ENCODE assay signal across 22 cellular contexts in genomic region chr5:78003442-78003841, GRCh38.
DNase-seq lines count a peak whose midpoint lies in the region; ATAC-seq and TF ChIP-seq lines count a peak whose summit lies in the region.
"Had no signal": no experiment of that assay in that cellular context is flagged by ENCODE, and none has a peak within 500 bp of the region (broad histone marks: within the 10 kb centered on the region; RNA-seq: fewer than 3 reads in every experiment).

No MANE protein-coding gene starts in this region.

- peak overlapping the region; percentile 28; the same call in 1 of the 2 replicates for H3K4me2 ChIP-seq in OCI-LY1 (ENCODE audit: low read length)
- H3K4me2 ChIP-seq: hepatocyte had no signal

- H3K79me2 ChIP-seq in OCI-LY1 (ENCODE audit: insufficient read depth, low read length), result no peaks in the 10 kb centered on the region
- H3K79me2 ChIP-seq: hepatocyte had no signal

- peak in 1 of 2 experiments; percentile 3 for DNase-seq in HL-60 (ENCODE audit: low read depth in 1 of 2, low spot score in 1 of 2)
- DNase-seq in fibroblast of villous mesenchyme (ENCODE audit: low read depth), result peak; percentile 39
- DNase-seq in inferior parietal cortex (ENCODE audit: extremely low spot score), result no peak
- DNase-seq in COLO829 (ENCODE audit: low spot score), result no peak
- DNase-seq: activated CD4-positive, alpha-beta memory T cell treated with anti-CD3 and anti-CD28 coated beads for 36 hours; activated CD4-positive, CD25-positive, alpha-beta regulatory T cell; activated CD8-positive, alpha-beta memory T cell treated with anti-CD3 and anti-CD28 coated beads, Interleukin-2, amount 50 U/mL, for 48 hours; CD4-positive, CD25-positive, alpha-beta regulatory T cell; Kasumi-1; lower lobe of right lung; NCI-H526 treated with DMSO at 0.1 percent for 48 hours; Right ventricle myocardium superior; sigmoid colon; stimulated activated CD4-positive, alpha-beta T cell treated with anti-CD3 and anti-CD28 coated beads, Interleukin-15, amount 100 ng/mL, for 24 hours; stimulated activated naive CD8-positive, alpha-beta T cell treated with anti-CD3 and anti-CD28 coated beads, Interleukin-15, Interleukin-2, amounts not matched to agents 100 U/mL and 50 U/mL, for 24 hours; SW 1271; tibial artery had no signal

- no peak overlapping the region for H3K9ac ChIP-seq in OCI-LY1 (ENCODE audit: low read length)

- H3K9me3 ChIP-seq in OCI-LY1 (ENCODE audit: low read length), result no peaks in the 10 kb centered on the region
- H3K9me3 ChIP-seq: lower lobe of right lung, prostate gland, sigmoid colon, tibial artery had no signal

- H2AFZ ChIP-seq in OCI-LY1 (ENCODE audit: low read length), result no peak overlapping the region
- H2AFZ ChIP-seq: hepatocyte had no signal

- 0 out of 2 replicates have a peak, but pooled peaks cover 6% of the 10 kb centered on the region for H3K36me3 ChIP-seq in OCI-LY1 (ENCODE audit: insufficient read depth, low read length)
- H3K36me3 ChIP-seq: prostate gland had no signal

- peaks cover 11% of the 10 kb centered on the region for H3K4me1 ChIP-seq in OCI-LY1 (ENCODE audit: insufficient read depth, low read length, severe bottlenecking)
- H3K4me1 ChIP-seq: lower lobe of right lung, prostate gland, sigmoid colon had no signal

- TF ChIP-seq CTCF in HL-60 (IDR thresholded peaks at IDR 0.05; ENCODE audit: insufficient read depth, low read length) (no peak), OCI-LY1 (IDR thresholded peaks at IDR 0.05; ENCODE audit: low read length) (no peak), fibroblast of villous mesenchyme (IDR thresholded peaks at IDR 0.05; ENCODE audit: insufficient read depth, low read depth, low read length) (no peak)

- no peaks in the 10 kb centered on the region for H4K20me1 ChIP-seq in OCI-LY1 (ENCODE audit: insufficient read depth, low read length)

- H3K27ac ChIP-seq in HL-60 (replicated peaks) (peak overlapping the region; percentile 68), OCI-LY1 (ENCODE audit: low read depth, low read length, poor library complexity, severe bottlenecking) (no peak overlapping the region), temporal lobe (ENCODE audit: low read depth, low read length) (peak overlapping the region; percentile 85)
- H3K27ac ChIP-seq: hepatocyte, lower lobe of right lung, prostate gland, sigmoid colon, tibial artery had no signal

- H3F3A ChIP-seq in OCI-LY1 (ENCODE audit: insufficient read depth, low read length), result no peaks in the 10 kb centered on the region

- H3K27me3 ChIP-seq in HL-60 (ENCODE audit: insufficient read depth, poor library complexity, severe bottlenecking) (no peaks in the 10 kb centered on the region), OCI-LY1 (ENCODE audit: insufficient read depth, low read length) (no peaks in the 10 kb centered on the region)
- H3K27me3 ChIP-seq: hepatocyte, sigmoid colon, tibial artery had no signal

- no peaks in the 10 kb centered on the region for H3K9me2 ChIP-seq in OCI-LY1 (ENCODE audit: low read depth, low read length)

- ATAC-seq in GM18870 (IDR thresholded peaks at IDR 0.05; ENCODE audit: unreplicated experiment), result no peak
- ATAC-seq: lower lobe of right lung; stimulated activated naive CD8-positive, alpha-beta T cell treated with anti-CD3 and anti-CD28 coated beads, Interleukin-15, Interleukin-2, amounts not matched to agents 100 U/mL and 50 U/mL, for 24 hours had no signal

- H3K4me3 ChIP-seq in HL-60 (replicated peaks; ENCODE audit: insufficient read depth, low read length) (no peak overlapping the region), OCI-LY1 (ENCODE audit: low read depth, low read length, poor library complexity, severe bottlenecking) (no peak overlapping the region), fibroblast of villous mesenchyme (ENCODE audit: low read depth, low read length) (no peak overlapping the region)
- H3K4me3 ChIP-seq: hepatocyte, lower lobe of right lung, prostate gland, sigmoid colon, tibial artery had no signal
